In genomic region chr1:185474440-185475149, GRCh38 we compare ENCODE assay signal across 25 cellular contexts.
DNase-seq lines count a peak whose midpoint lies in the region; ATAC-seq, FAIRE-seq and TF ChIP-seq lines count a peak whose summit lies in the region.
"Had no signal": no experiment of that assay in that cellular context is flagged by ENCODE, and none has a peak within 500 bp of the region (broad histone marks: within the 10 kb centered on the region; RNA-seq: fewer than 3 reads in every experiment).

No MANE protein-coding gene starts in this region.

- no peaks in the 10 kb centered on the region for H3K36me3 ChIP-seq in K562 (ENCODE audit: control insufficient read depth, insufficient read depth, low read length)
- H3K36me3 ChIP-seq in small intestine (ENCODE audit: control insufficient read depth in 2 of 2, insufficient read depth in 2 of 2, low read length in 2 of 2) = no peaks in the 10 kb centered on the region
- no peaks in the 10 kb centered on the region for H3K36me3 ChIP-seq in gastroesophageal sphincter
- H3K36me3 ChIP-seq: adrenal gland, BLaER1, MG63, SJSA1, spleen, upper lobe of left lung had no signal

- intact Hi-C loops in K562 (cut with micrococcal nuclease) = no loop called here

- TF ChIP-seq POLR2A in K562 (conservative IDR thresholded peaks at IDR 0.05) (no peak), gastroesophageal sphincter (IDR thresholded peaks at IDR 0.05) (no peak)

- no peak overlapping the region for H3K4me2 ChIP-seq in K562 (ENCODE audit: insufficient read depth, low read length)
- H3K4me2 ChIP-seq: BLaER1 had no signal

- no peak overlapping the region for H3K4me3 Mint-ChIP-seq in activated CD4-positive, alpha-beta T cell treated with anti-CD3 and anti-CD28 coated beads, Interleukin-2, amount 10 ng/mL, durations not matched to agents 7 days and 5 days
- H3K4me3 Mint-ChIP-seq: activated T-cell treated with anti-CD3 and anti-CD28 coated beads, Interleukin-2, amount 50 U/mL, for 72 hours; IgD-negative memory B cell; memory B cell had no signal

- H3K27me3 Mint-ChIP-seq in activated CD4-positive, alpha-beta T cell treated with anti-CD3 and anti-CD28 coated beads, Interleukin-2, amount 10 ng/mL, durations not matched to agents 7 days and 5 days = no peaks in the 10 kb centered on the region
- H3K27me3 Mint-ChIP-seq: memory B cell had no signal

- no peaks in the 10 kb centered on the region for H3K9me1 ChIP-seq in K562 (ENCODE audit: control insufficient read depth, insufficient read depth, low read length)

- peak; percentile 24 for DNase-seq in activated CD4-positive, alpha-beta T cell treated with anti-CD3 and anti-CD28 coated beads, Interleukin-2, amount 10 ng/mL, durations not matched to agents 7 days and 5 days
- no peak for DNase-seq in activated CD4-positive, alpha-beta T cell treated with anti-CD3 and anti-CD28 coated beads, Interleukin-2, amount 50 U/mL, for 48 hours
- DNase-seq in EH (ENCODE audit: low read depth) (peak; percentile 11), K562 (ENCODE audit: extremely low read depth in 1 of 4, low spot score in 3 of 4) (no peak), small intestine (peak; percentile 27), NCI-H510A treated with DMSO at 0.1 percent for 48 hours (lab: John Stamatoyannopoulos, UW) (no peak)
- DNase-seq: activated T-cell treated with anti-CD3 and anti-CD28 coated beads, Interleukin-2, amount 50 U/mL, for 72 hours; adrenal gland; cortex of kidney; GF-D8; glutamatergic neuron; HCEC 1CT; MG63; NCI-H1436; NK-92 treated with Interleukin-12 subunit alpha and Interleukin-12 subunit beta, amount 100 ng/mL, for 24 hours; occipital lobe; spleen; stimulated activated CD4-positive, alpha-beta T cell treated with anti-CD3 and anti-CD28 coated beads, Interleukin-4, amount 100 ng/mL, for 4 hours; upper lobe of left lung had no signal

- ATAC-seq in K562 = no peak
- no peak for ATAC-seq in HG03378 (IDR thresholded peaks at IDR 0.05; ENCODE audit: unreplicated experiment)
- no peak for ATAC-seq in gastroesophageal sphincter

- TF ChIP-seq RAD21 in K562 (CRISPR knock-in tag; conservative IDR thresholded peaks at IDR 0.05 in 1 of 2, IDR thresholded peaks at IDR 0.05 in 1 of 2) = no peak

- TF ChIP-seq EP300 in K562 (IDR thresholded peaks at IDR 0.05; ENCODE audit: low read length) (no peak), gastroesophageal sphincter (IDR thresholded peaks at IDR 0.05) (no peak)

- H4K20me1 ChIP-seq in K562 (replicated peaks; ENCODE audit: control insufficient read depth, insufficient read depth, low read length) = no peaks in the 10 kb centered on the region
- H4K20me1 ChIP-seq: BLaER1 had no signal

- no peak overlapping the region for H3K9ac ChIP-seq in K562 (ENCODE audit: insufficient read depth in 1 of 2, low read depth in 2 of 2, low read length in 2 of 2)
- H3K9ac ChIP-seq: BLaER1 had no signal

- no peak overlapping the region for H2AFZ ChIP-seq in K562 (ENCODE audit: low read depth, low read length)

- BruUV-seq in K562 (replicated peaks; lab: Mats Ljungman, UMichigan) = no TSS peak

- 0% methylated on average over 2 of the region's 2 CpGs for WGBS in K562 (ENCODE audit: insufficient coverage, low coverage, missing lambda C conversion rate)
- 75 to 91% (median 80%) methylated on average over 2 of the region's 2 CpGs for WGBS in small intestine, 3 donors
- WGBS in gastroesophageal sphincter (ENCODE audit: low coverage in 1 of 2), 2 donors = 80 to 92% methylated on average over 2 of the region's 2 CpGs

- no peaks in the 10 kb centered on the region for H3K36me3 Mint-ChIP-seq in activated CD4-positive, alpha-beta T cell treated with anti-CD3 and anti-CD28 coated beads, Interleukin-2, amount 10 ng/mL, durations not matched to agents 7 days and 5 days (ENCODE audit: low read depth)
- H3K36me3 Mint-ChIP-seq: IgD-negative memory B cell, memory B cell had no signal

- no peaks in the 10 kb centered on the region for H3K79me2 ChIP-seq in K562 (ENCODE audit: control insufficient read depth, insufficient read depth, low read length)

- peaks cover 3% of the 10 kb centered on the region for H3K9me3 Mint-ChIP-seq in activated CD4-positive, alpha-beta T cell treated with anti-CD3 and anti-CD28 coated beads, Interleukin-2, amount 10 ng/mL, durations not matched to agents 7 days and 5 days
- H3K9me3 Mint-ChIP-seq: activated T-cell treated with anti-CD3 and anti-CD28 coated beads, Interleukin-2, amount 50 U/mL, for 72 hours; IgD-negative memory B cell; memory B cell had no signal

- FAIRE-seq in K562 (lab: Jason Lieb, UNC) = no peak
- FAIRE-seq in small intestine (lab: Jason Lieb, UNC) = no peak

- in situ Hi-C loops in K562 (cut with MboI) = no loop called here

- H3K27ac ChIP-seq in K562 (ENCODE audit: extremely low read depth, low read depth, low read length) (no peak overlapping the region), small intestine (ENCODE audit: low read depth in 1 of 2, low read length in 1 of 2) (no peak overlapping the region), gastroesophageal sphincter (no peak overlapping the region)
- H3K27ac ChIP-seq: adrenal gland, BLaER1, SJSA1, spleen, upper lobe of left lung had no signal

- POLR2A ChIA-PET in activated CD4-positive, alpha-beta T cell treated with anti-CD3 and anti-CD28 coated beads, Interleukin-2, amount 10 ng/mL, durations not matched to agents 7 days and 5 days (lab: Charles Lee) = no interaction called here
- POLR2A ChIA-PET in K562 (lab: Yijun Ruan, JAX) = no interaction called here

- CTCF ChIA-PET in activated CD4-positive, alpha-beta T cell treated with anti-CD3 and anti-CD28 coated beads, Interleukin-2, amount 10 ng/mL, durations not matched to agents 7 days and 5 days (lab: Charles Lee) = no interaction called here
- CTCF ChIA-PET in K562 (lab: Yijun Ruan, JAX; ENCODE audit: low intra/inter-chr PET ratio) = no interaction called here

- H3K4me1 ChIP-seq in K562 (replicated peaks in 1 of 2; ENCODE audit: control insufficient read depth in 2 of 2, insufficient read depth in 2 of 2, low read length in 2 of 2) = no peaks in the 10 kb centered on the region
- peaks cover 0 to 10% of the 10 kb centered on the region in 2 donors for H3K4me1 ChIP-seq in small intestine (ENCODE audit: control insufficient read depth in 2 of 2, insufficient read depth in 1 of 2, low read depth in 1 of 2, low read length in 1 of 2)
- no peaks in the 10 kb centered on the region for H3K4me1 ChIP-seq in gastroesophageal sphincter
- H3K4me1 ChIP-seq: adrenal gland, BLaER1, SJSA1, upper lobe of left lung had no signal

- H3K4me3 ChIP-seq in K562 (no peak overlapping the region), small intestine (ENCODE audit: low read depth in 1 of 2, low read length in 2 of 2) (no peak overlapping the region), gastroesophageal sphincter (no peak overlapping the region)
- H3K4me3 ChIP-seq: adrenal gland, BLaER1, MG63, SJSA1, spleen, upper lobe of left lung had no signal

- no peak overlapping the region for H3K27ac Mint-ChIP-seq in activated CD4-positive, alpha-beta T cell treated with anti-CD3 and anti-CD28 coated beads, Interleukin-2, amount 10 ng/mL, durations not matched to agents 7 days and 5 days
- H3K27ac Mint-ChIP-seq: activated T-cell treated with anti-CD3 and anti-CD28 coated beads, Interleukin-2, amount 50 U/mL, for 72 hours; IgD-negative memory B cell; memory B cell had no signal

- TF ChIP-seq CTCF in K562 (IDR thresholded peaks at IDR 0.05 in 2 of 3, conservative IDR thresholded peaks at IDR 0.05 in 1 of 3; ENCODE audit: insufficient read depth in 2 of 3, low read depth in 1 of 3, low read length in 3 of 3) (no peak), gastroesophageal sphincter (IDR thresholded peaks at IDR 0.05) (no peak)

- peaks cover 7% of the 10 kb centered on the region for H3K4me1 Mint-ChIP-seq in activated CD4-positive, alpha-beta T cell treated with anti-CD3 and anti-CD28 coated beads, Interleukin-2, amount 10 ng/mL, durations not matched to agents 7 days and 5 days
- H3K4me1 Mint-ChIP-seq: memory B cell had no signal

- H3K27me3 ChIP-seq in K562 (ENCODE audit: control insufficient read depth in 2 of 2, insufficient read depth in 2 of 2, low read length in 2 of 2) (peaks cover 0 to 4% of the 10 kb centered on the region in 2 experiments; a peak in 3 of 5 replicates), small intestine (ENCODE audit: control insufficient read depth in 2 of 2, insufficient read depth in 2 of 2, low read length in 2 of 2) (no peaks in the 10 kb centered on the region), gastroesophageal sphincter (no peaks in the 10 kb centered on the region)
- H3K27me3 ChIP-seq: adrenal gland, BLaER1, MG63, SJSA1, spleen, upper lobe of left lung had no signal

- H3K9me3 ChIP-seq in K562 (replicated peaks; ENCODE audit: control insufficient read depth, insufficient read depth, low read depth, low read length) (no peaks in the 10 kb centered on the region), small intestine (ENCODE audit: control insufficient read depth, low read depth) (no peaks in the 10 kb centered on the region), gastroesophageal sphincter (no peaks in the 10 kb centered on the region)
- H3K9me3 ChIP-seq: adrenal gland, BLaER1, MG63, SJSA1, spleen, upper lobe of left lung had no signal

TF ChIP-seq in K562, 482 proteins besides CTCF, POLR2A, EP300 and RAD21:
- TF ChIP-seq ZNF239 (CRISPR knock-in tag; IDR thresholded peaks at IDR 0.05) (no peak), ZFP36 (IDR thresholded peaks at IDR 0.05; ENCODE audit: low read depth, low read length, partially characterized antibody) (peak; percentile 52), TCF3 (CRISPR knock-in tag; IDR thresholded peaks at IDR 0.05) (no peak), BCOR (IDR thresholded peaks at IDR 0.05) (peak; percentile 65; the same call in 1 of the 2 replicates), RBM25 (IDR thresholded peaks at IDR 0.05; ENCODE audit: low read depth, low read length, severe bottlenecking) (peak; percentile 82)

Comparison
In these comparisons a context has a peak if more than half of its experiments do, and no peak if none do; other contexts are left out.
1. DNase-seq: peak in activated CD4-positive, alpha-beta T cell treated with anti-CD3 and anti-CD28 coated beads, Interleukin-2, amount 10 ng/mL, durations not matched to agents 7 days and 5 days (single experiment), EH (single experiment) and small intestine (single experiment); none in activated CD4-positive, alpha-beta T cell treated with anti-CD3 and anti-CD28 coated beads, Interleukin-2, amount 50 U/mL, for 48 hours (0 of 2), K562 (0 of 4) and NCI-H510A treated with DMSO at 0.1 percent for 48 hours (single experiment).